Comparison of ENCODE assay signal across 1 cellular context in the genomic region with DNA sequence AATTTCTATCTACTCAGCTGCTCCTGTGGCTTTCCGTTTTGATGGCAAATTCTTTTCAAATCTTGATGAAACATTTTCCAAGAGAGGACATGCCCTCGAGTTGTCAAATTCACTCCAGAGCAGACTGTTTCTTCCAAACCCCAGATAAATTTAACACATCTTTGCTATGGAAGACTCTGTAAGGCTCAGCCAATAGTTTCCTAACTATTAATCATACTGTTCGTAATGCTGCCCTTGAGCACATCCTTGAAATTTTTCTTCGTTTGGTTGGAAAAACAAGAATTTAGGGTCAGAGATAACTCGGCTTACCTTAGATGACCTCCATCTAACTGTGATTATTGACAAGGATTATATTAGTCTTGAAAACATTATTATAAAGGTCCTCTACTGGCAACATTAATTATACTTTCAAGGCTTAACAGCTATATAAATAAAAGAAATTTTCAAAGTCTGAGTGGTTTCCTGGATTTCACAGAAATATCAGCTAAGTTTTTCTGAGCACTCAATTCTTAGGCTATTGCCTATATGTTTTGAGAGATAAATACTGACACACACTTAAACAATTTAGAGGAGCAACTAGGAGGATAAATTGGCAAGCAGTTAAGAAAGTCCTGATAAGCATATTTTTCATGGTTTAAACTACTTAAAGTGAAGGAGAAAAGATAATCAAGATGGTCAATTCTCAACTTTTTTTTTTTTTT.
TF ChIP-seq lines count a peak whose summit lies in the region.

No MANE protein-coding gene starts in this region.

TF ChIP-seq in IMR-90, 13 proteins besides CTCF, POLR2A, EP300 and RAD21:
- TF ChIP-seq BHLHE40 (IDR thresholded peaks at IDR 0.05; ENCODE audit: low read depth, low read length) (no peak), NFE2L2 (IDR thresholded peaks at IDR 0.05; ENCODE audit: low read depth, low read length) (no peak), CEBPB (IDR thresholded peaks at IDR 0.05; ENCODE audit: low read depth, low read length) (no peak), FOS (IDR thresholded peaks at IDR 0.05; ENCODE audit: low read depth, low read length) (no peak)
- TF ChIP-seq, protein P1, sequence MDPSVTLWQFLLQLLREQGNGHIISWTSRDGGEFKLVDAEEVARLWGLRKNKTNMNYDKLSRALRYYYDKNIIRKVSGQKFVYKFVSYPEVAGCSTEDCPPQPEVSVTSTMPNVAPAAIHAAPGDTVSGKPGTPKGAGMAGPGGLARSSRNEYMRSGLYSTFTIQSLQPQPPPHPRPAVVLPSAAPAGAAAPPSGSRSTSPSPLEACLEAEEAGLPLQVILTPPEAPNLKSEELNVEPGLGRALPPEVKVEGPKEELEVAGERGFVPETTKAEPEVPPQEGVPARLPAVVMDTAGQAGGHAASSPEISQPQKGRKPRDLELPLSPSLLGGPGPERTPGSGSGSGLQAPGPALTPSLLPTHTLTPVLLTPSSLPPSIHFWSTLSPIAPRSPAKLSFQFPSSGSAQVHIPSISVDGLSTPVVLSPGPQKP (IDR thresholded peaks at IDR 0.05; ENCODE audit: borderline replicate concordance, low read depth, low read length), result no peak
